18 cellular contexts compared by ENCODE assay signal in genomic region chr4:62133498-62133897, GRCh38.
A peak's percentile ranks its signal among the peaks of the same experiment; 100 is the strongest.
DNase-seq lines count a peak whose midpoint lies in the region; ATAC-seq and TF ChIP-seq lines count a peak whose summit lies in the region.
"Had no signal": no experiment of that assay in that cellular context is flagged by ENCODE, and none has a peak within 500 bp of the region (broad histone marks: within the 10 kb centered on the region; RNA-seq: fewer than 3 reads in every experiment).

No MANE protein-coding gene starts in this region.

- ATAC-seq in HG02571 (IDR thresholded peaks at IDR 0.05; ENCODE audit: unreplicated experiment) (no peak), GM21723 (IDR thresholded peaks at IDR 0.05; ENCODE audit: unreplicated experiment) (no peak)
- ATAC-seq: HCT116, SK-N-SH treated with all-trans-retinoic acid at 6 μM for 48 hours had no signal

- H2AFZ ChIP-seq in neural progenitor cell (replicated peaks), result peak overlapping the region; percentile 38

- no peak overlapping the region for H3K4me3 Mint-ChIP-seq in neural progenitor cell
- H3K4me3 Mint-ChIP-seq: CD4-positive, alpha-beta T cell had no signal

- no peaks in the 10 kb centered on the region for H3K36me3 ChIP-seq in adipocyte (ENCODE audit: control insufficient read depth, insufficient read depth, low read length, severe bottlenecking)
- no peaks in the 10 kb centered on the region for H3K36me3 ChIP-seq in left ventricle myocardium inferior
- no peaks in the 10 kb centered on the region for H3K36me3 ChIP-seq in neural progenitor cell
- H3K36me3 ChIP-seq: BLaER1 had no signal

- H3K4me2 ChIP-seq in neural progenitor cell, result no peak overlapping the region
- H3K4me2 ChIP-seq: BLaER1 had no signal

- intact Hi-C loops in left ventricle myocardium inferior (cut with micrococcal nuclease), result no loop called here

- H3F3A ChIP-seq in neural progenitor cell (ENCODE audit: low read depth), result no peaks in the 10 kb centered on the region

- H3K9me3 Mint-ChIP-seq in neural progenitor cell, result peaks cover 13% of the 10 kb centered on the region

- H3K27me3 Mint-ChIP-seq in neural progenitor cell (ENCODE audit: insufficient read depth, low read depth), result peaks cover 3% of the 10 kb centered on the region
- H3K27me3 Mint-ChIP-seq: CD4-positive, alpha-beta T cell had no signal

- H3K4me1 ChIP-seq in adipocyte (ENCODE audit: control insufficient read depth, insufficient read depth, low read length) (no peaks in the 10 kb centered on the region), left ventricle myocardium inferior (peaks cover 8% of the 10 kb centered on the region), neural progenitor cell (no peaks in the 10 kb centered on the region)
- H3K4me1 ChIP-seq: BLaER1 had no signal

- H3K4me3 ChIP-seq in adipocyte (ENCODE audit: low read length) (no peak overlapping the region), left ventricle myocardium inferior (peak overlapping the region; percentile 60), neural progenitor cell (no peak overlapping the region)
- H3K4me3 ChIP-seq: BLaER1 had no signal

- H3K9ac ChIP-seq in adipocyte (ENCODE audit: low read length) (no peak overlapping the region), neural progenitor cell (no peak overlapping the region)
- H3K9ac ChIP-seq: BLaER1 had no signal

- CTCF ChIA-PET in GM10248 (lab: Yijun Ruan, JAX), result interaction anchor here (1.0 kb wide), 1 partner anchor 8 kb away, joined by 4 read pairs; no protein-coding TSS in a partner anchor

- TF ChIP-seq CTCF in left ventricle myocardium inferior (IDR thresholded peaks at IDR 0.05; ENCODE audit: borderline replicate concordance), result no peak
- TF ChIP-seq CTCF in neural progenitor cell (IDR thresholded peaks at IDR 0.05), result no peak
- no peak for TF ChIP-seq CTCF in GM10248 (IDR thresholded peaks at IDR 0.05; ENCODE audit: control extremely low read depth, extremely low read depth, low read depth, missing control alignments)

- no peak overlapping the region for H3K27ac Mint-ChIP-seq in neural progenitor cell
- H3K27ac Mint-ChIP-seq: CD4-positive, alpha-beta T cell had no signal

- peaks cover 23% of the 10 kb centered on the region for H3K4me1 Mint-ChIP-seq in neural progenitor cell

- H3K36me3 Mint-ChIP-seq in neural progenitor cell, result no peaks in the 10 kb centered on the region

- peak; percentile 69 for DNase-seq in adipocyte (ENCODE audit: low read depth)
- peak; percentile 23 for DNase-seq in dedifferentiated amniotic fluid mesenchymal stem cell (ENCODE audit: extremely low spot score)
- DNase-seq in left ventricle myocardium inferior, result no peak
- DNase-seq in neural progenitor cell (ENCODE audit: low spot score), result no peak
- DNase-seq in NCI-H1436 treated with DMSO at 0.1 percent for 48 hours (lab: John Stamatoyannopoulos, UW), result no peak
- DNase-seq in GM10248 (ENCODE audit: extremely low spot score), result no peak
- DNase-seq: CD4-positive, alpha-beta T cell; GOT3; Karpas-422; MV-4-11; NCI-H187; NCI-H69 had no signal

- POLR2A ChIA-PET in GM10248 (lab: Yijun Ruan, JAX), result no interaction called here

- H3K27me3 ChIP-seq in adipocyte (replicated peaks; ENCODE audit: control insufficient read depth, insufficient read depth, low read length) (no peaks in the 10 kb centered on the region), left ventricle myocardium inferior (ENCODE audit: low read depth) (no peaks in the 10 kb centered on the region), neural progenitor cell (no peaks in the 10 kb centered on the region)
- H3K27me3 ChIP-seq: BLaER1 had no signal

- H4K20me1 ChIP-seq in neural progenitor cell (ENCODE audit: low read depth), result no peaks in the 10 kb centered on the region
- H4K20me1 ChIP-seq: BLaER1 had no signal

- H3K79me2 ChIP-seq in neural progenitor cell (ENCODE audit: low read depth), result no peaks in the 10 kb centered on the region

- H3K9me3 ChIP-seq in adipocyte (ENCODE audit: control insufficient read depth, low read length) (peaks cover 6% of the 10 kb centered on the region), left ventricle myocardium inferior (replicated peaks) (peaks cover 18% of the 10 kb centered on the region), neural progenitor cell (ENCODE audit: low read depth) (no peaks in the 10 kb centered on the region)

- H3K27ac ChIP-seq in left ventricle myocardium inferior (replicated peaks) (peak overlapping the region; percentile 93), neural progenitor cell (no peak overlapping the region)
- H3K27ac ChIP-seq: BLaER1, RWPE1 had no signal

Comparison
In these comparisons a context has a peak if more than half of its experiments do, and no peak if none do; other contexts are left out.
1. DNase-seq: peak in adipocyte (single experiment) and dedifferentiated amniotic fluid mesenchymal stem cell (single experiment); none in left ventricle myocardium inferior (single experiment), neural progenitor cell (single experiment), NCI-H1436 treated with DMSO at 0.1 percent for 48 hours (single experiment) and GM10248 (single experiment).